ENCODE assay signal across 11 cellular contexts in genomic region chr1:206723500-206724472, GRCh38. TPM values are rescaled to one million over a fixed set of nuclear protein-coding genes. Genes with fewer than 3 reads are reported as not detected.
DNase-seq lines count a peak whose midpoint lies in the region; ATAC-seq, FAIRE-seq and TF ChIP-seq lines count a peak whose summit lies in the region.
"Had no signal": no experiment of that assay in that cellular context is flagged by ENCODE, and none has a peak within 500 bp of the region (broad histone marks: within the 10 kb centered on the region; RNA-seq: fewer than 3 reads in every experiment).

No MANE protein-coding gene starts in this region.

- WGBS in urinary bladder = 63% methylated on average over 16 of the region's 16 CpGs

- FAIRE-seq in bronchial epithelial cell (lab: Jason Lieb, UNC) = no peak

- DNase-seq in activated effector memory CD4-positive, alpha-beta T cell treated with anti-CD3 and anti-CD28 coated beads, Interleukin-2, amount 50 U/mL, for 16 hours = peak; percentile 58
- no peak for DNase-seq in activated effector memory CD4-positive, alpha-beta T cell treated with Interleukin-2 at 50 U/mL for 16 hours
- peak; percentile 78 for DNase-seq in bronchial epithelial cell (ENCODE audit: low read depth)
- DNase-seq in left lung = peak in 1 of 2 donors; percentile 82
- DNase-seq in midbrain (lab: John Stamatoyannopoulos, UW) = no peak
- DNase-seq: NCI-H345 had no signal

- TF ChIP-seq CTCF in bronchial epithelial cell (IDR thresholded peaks at IDR 0.05; ENCODE audit: insufficient read depth, low read length, severe bottlenecking) = no peak
- no peak for TF ChIP-seq CTCF in left lung (IDR thresholded peaks at IDR 0.05)

- ATAC-seq in left lung = peak; percentile 88
- no peak for ATAC-seq in GM18867 (IDR thresholded peaks at IDR 0.05; ENCODE audit: unreplicated experiment)
- no peak for ATAC-seq in HG03457 (IDR thresholded peaks at IDR 0.05; ENCODE audit: unreplicated experiment)

- intact Hi-C loops in left lung (cut with DNase I) = no loop called here

- H3K9me3 ChIP-seq in left lung = no peaks in the 10 kb centered on the region

- H3K27me3 ChIP-seq in bronchial epithelial cell (ENCODE audit: control insufficient read depth, insufficient read depth, low read length) (no peaks in the 10 kb centered on the region), left lung (no peaks in the 10 kb centered on the region)

- H3K36me3 ChIP-seq in bronchial epithelial cell (ENCODE audit: control insufficient read depth, insufficient read depth, low read length) (peaks cover 3% of the 10 kb centered on the region), left lung (peaks cover 0 to 3% of the 10 kb centered on the region in 2 donors), urinary bladder (ENCODE audit: insufficient read depth) (no peaks in the 10 kb centered on the region)

- peaks cover 28 to 95% of the 10 kb centered on the region in 2 donors for H3K4me1 ChIP-seq in left lung
- H3K4me1 ChIP-seq in urinary bladder (ENCODE audit: insufficient read depth) = peaks cover 2% of the 10 kb centered on the region

- H3K27ac ChIP-seq in left lung = peak overlapping the region; percentile 73 to 75
- peak overlapping the region; percentile 12 for H3K27ac ChIP-seq in urinary bladder (ENCODE audit: low read depth)
- H3K27ac ChIP-seq: C4-2B had no signal

- H3K4me3 ChIP-seq in bronchial epithelial cell (ENCODE audit: low read depth, low read length) (no peak overlapping the region), left lung (no peak overlapping the region), urinary bladder (ENCODE audit: low read depth, low read length) (no peak overlapping the region)

RNA-seq across cellular contexts. Expression of gene MAPKAPK2, which starts 39.1 kb away (rescaled TPM):
- 23.2 and 33.2 TPM in 2 replicates for total RNA-seq in bronchial epithelial cell
- total RNA-seq in left lung = 100 to 1,000 TPM in 1 of 2 donors, 10 to 100 TPM in 1; 92.2 to 113 TPM
- 20.4 TPM for total RNA-seq in urinary bladder
- 49.5 TPM for polyA plus RNA-seq in urinary bladder

RNA-seq across cellular contexts. Expression of gene IL19, which starts 46.8 kb away (rescaled TPM):
- 0.13 TPM in 1 of 2 replicates, not detected in the other for total RNA-seq in bronchial epithelial cell
- total RNA-seq in left lung = not detected
- not detected for total RNA-seq in urinary bladder
- polyA plus RNA-seq in urinary bladder = not detected
- total RNA-seq: mesothelial cell of epicardium had no signal

RNA-seq across cellular contexts. Expression of gene IL10, which starts 48.5 kb away (rescaled TPM):
- not detected in 2 replicates for total RNA-seq in bronchial epithelial cell
- total RNA-seq in left lung = 1 to 10 TPM; 3.0 to 6.2 TPM
- 2.8 TPM for total RNA-seq in urinary bladder
- 2.2 TPM for polyA plus RNA-seq in urinary bladder
- total RNA-seq: mesothelial cell of epicardium had no signal

Comparison
In these comparisons a context has a peak if more than half of its experiments do, and no peak if none do; other contexts are left out.
1. DNase-seq: peak in activated effector memory CD4-positive, alpha-beta T cell treated with anti-CD3 and anti-CD28 coated beads, Interleukin-2, amount 50 U/mL, for 16 hours (single experiment) and bronchial epithelial cell (single experiment); none in activated effector memory CD4-positive, alpha-beta T cell treated with Interleukin-2 at 50 U/mL for 16 hours (single experiment) and midbrain (single experiment).